Comparison of ENCODE assay signal across 1 cellular context in genomic region chr19:51387924-51388389, GRCh38.
TF ChIP-seq lines count a peak whose summit lies in the region.

A gene with protein sequence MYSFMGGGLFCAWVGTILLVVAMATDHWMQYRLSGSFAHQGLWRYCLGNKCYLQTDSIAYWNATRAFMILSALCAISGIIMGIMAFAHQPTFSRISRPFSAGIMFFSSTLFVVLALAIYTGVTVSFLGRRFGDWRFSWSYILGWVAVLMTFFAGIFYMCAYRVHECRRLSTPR (minus strand): TSS chr19:51387974. CDS start chr19:51387443, 531 bp downstream.

TF ChIP-seq in HepG2, 621 proteins besides CTCF, POLR2A, EP300 and RAD21 (continued from another document and continues in another):
- TF ChIP-seq, protein P1, sequence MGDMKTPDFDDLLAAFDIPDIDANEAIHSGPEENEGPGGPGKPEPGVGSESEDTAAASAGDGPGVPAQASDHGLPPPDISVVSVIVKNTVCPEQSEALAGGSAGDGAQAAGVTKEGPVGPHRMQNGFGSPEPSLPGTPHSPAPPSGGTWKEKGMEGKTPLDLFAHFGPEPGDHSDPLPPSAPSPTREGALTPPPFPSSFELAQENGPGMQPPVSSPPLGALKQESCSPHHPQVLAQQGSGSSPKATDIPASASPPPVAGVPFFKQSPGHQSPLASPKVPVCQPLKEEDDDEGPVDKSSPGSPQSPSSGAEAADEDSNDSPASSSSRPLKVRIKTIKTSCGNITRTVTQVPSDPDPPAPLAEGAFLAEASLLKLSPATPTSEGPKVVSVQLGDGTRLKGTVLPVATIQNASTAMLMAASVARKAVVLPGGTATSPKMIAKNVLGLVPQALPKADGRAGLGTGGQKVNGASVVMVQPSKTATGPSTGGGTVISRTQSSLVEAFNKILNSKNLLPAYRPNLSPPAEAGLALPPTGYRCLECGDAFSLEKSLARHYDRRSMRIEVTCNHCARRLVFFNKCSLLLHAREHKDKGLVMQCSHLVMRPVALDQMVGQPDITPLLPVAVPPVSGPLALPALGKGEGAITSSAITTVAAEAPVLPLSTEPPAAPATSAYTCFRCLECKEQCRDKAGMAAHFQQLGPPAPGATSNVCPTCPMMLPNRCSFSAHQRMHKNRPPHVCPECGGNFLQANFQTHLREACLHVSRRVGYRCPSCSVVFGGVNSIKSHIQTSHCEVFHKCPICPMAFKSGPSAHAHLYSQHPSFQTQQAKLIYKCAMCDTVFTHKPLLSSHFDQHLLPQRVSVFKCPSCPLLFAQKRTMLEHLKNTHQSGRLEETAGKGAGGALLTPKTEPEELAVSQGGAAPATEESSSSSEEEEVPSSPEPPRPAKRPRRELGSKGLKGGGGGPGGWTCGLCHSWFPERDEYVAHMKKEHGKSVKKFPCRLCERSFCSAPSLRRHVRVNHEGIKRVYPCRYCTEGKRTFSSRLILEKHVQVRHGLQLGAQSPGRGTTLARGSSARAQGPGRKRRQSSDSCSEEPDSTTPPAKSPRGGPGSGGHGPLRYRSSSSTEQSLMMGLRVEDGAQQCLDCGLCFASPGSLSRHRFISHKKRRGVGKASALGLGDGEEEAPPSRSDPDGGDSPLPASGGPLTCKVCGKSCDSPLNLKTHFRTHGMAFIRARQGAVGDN (CRISPR knock-in tag; IDR thresholded peaks at IDR 0.05), result peak; percentile 74
- TF ChIP-seq RARA (CRISPR knock-in tag; IDR thresholded peaks at IDR 0.05) (peak; percentile 71), ZNF788 (CRISPR knock-in tag; IDR thresholded peaks at IDR 0.05; ENCODE audit: borderline replicate concordance) (no peak), GATAD1 (CRISPR knock-in tag; IDR thresholded peaks at IDR 0.05) (0 out of 2 replicates have a peak, but pooled peaks have one; percentile 23), PBX2 (CRISPR knock-in tag; IDR thresholded peaks at IDR 0.05) (no peak), FOXA1 (IDR thresholded peaks at IDR 0.05) (no peak), FOXA1 (CRISPR knock-in tag; IDR thresholded peaks at IDR 0.05) (peak; percentile 49), ZNF296 (CRISPR knock-in tag; conservative IDR thresholded peaks at IDR 0.05) (no peak), HMGXB4 (CRISPR knock-in tag; IDR thresholded peaks at IDR 0.05; ENCODE audit: borderline replicate concordance in 1 of 2, low read depth in 1 of 2) (peak in 1 of 2 experiments; percentile 29; a peak in 1 of 4 replicates), TCF12 (IDR thresholded peaks at IDR 0.05) (no peak), TCF12 (CRISPR knock-in tag; IDR thresholded peaks at IDR 0.05) (no peak), NR2F2 (IDR thresholded peaks at IDR 0.05; ENCODE audit: borderline replicate concordance, low read depth) (peak; percentile 50; the same call in 1 of the 2 replicates), ZNF615 (CRISPR knock-in tag; IDR thresholded peaks at IDR 0.05; ENCODE audit: borderline replicate concordance) (no peak), MNT (IDR thresholded peaks at IDR 0.05) (no peak), RCOR2 (CRISPR knock-in tag; IDR thresholded peaks at IDR 0.05) (no peak), TIGD3 (CRISPR knock-in tag; IDR thresholded peaks at IDR 0.05; ENCODE audit: borderline replicate concordance) (no peak), XRCC5 (optimal IDR thresholded peaks at IDR 0.05; ENCODE audit: low read length) (no peak), SIX1 (CRISPR knock-in tag; IDR thresholded peaks at IDR 0.05; ENCODE audit: borderline replicate concordance) (peak; percentile 37; the same call in 1 of the 2 replicates), CAMTA2 (CRISPR knock-in tag; IDR thresholded peaks at IDR 0.05; ENCODE audit: borderline replicate concordance) (no peak), IRX3 (CRISPR knock-in tag; IDR thresholded peaks at IDR 0.05; ENCODE audit: borderline replicate concordance, low read depth) (no peak), ZNF792 (CRISPR knock-in tag; IDR thresholded peaks at IDR 0.05) (0 out of 2 replicates have a peak, but pooled peaks have one; percentile 40), KLF6 (CRISPR knock-in tag; IDR thresholded peaks at IDR 0.05) (no peak), SALL1 (CRISPR knock-in tag; IDR thresholded peaks at IDR 0.05) (0 out of 2 replicates have a peak, but pooled peaks have one; percentile 34), ELF3 (CRISPR knock-in tag; IDR thresholded peaks at IDR 0.05) (0 out of 2 replicates have a peak, but pooled peaks have one; percentile 21), ZNF414 (CRISPR knock-in tag; IDR thresholded peaks at IDR 0.05) (no peak), ASH2L (IDR thresholded peaks at IDR 0.05; ENCODE audit: insufficient read length, low read depth, low read length) (no peak), RXRA (CRISPR knock-in tag; IDR thresholded peaks at IDR 0.05) (peak; percentile 57; the same call in 1 of the 2 replicates), GABPA (IDR thresholded peaks at IDR 0.05; ENCODE audit: low read depth, low read length) (no peak), GABPA (CRISPR knock-in tag; IDR thresholded peaks at IDR 0.05; ENCODE audit: low read depth) (peak; percentile 34; the same call in 1 of the 2 replicates), KLF13 (CRISPR knock-in tag; IDR thresholded peaks at IDR 0.05) (no peak), CREBL2 (CRISPR knock-in tag; IDR thresholded peaks at IDR 0.05; ENCODE audit: borderline replicate concordance) (no peak), KDM1A (CRISPR knock-in tag; IDR thresholded peaks at IDR 0.05) (no peak), HDAC2 (CRISPR knock-in tag; IDR thresholded peaks at IDR 0.05) (peak; percentile 15; the same call in 1 of the 2 replicates), ZNF205 (CRISPR knock-in tag; IDR thresholded peaks at IDR 0.05) (no peak), TEAD3 (CRISPR knock-in tag; optimal IDR thresholded peaks at IDR 0.05; ENCODE audit: borderline replicate concordance) (peak; percentile 52), HDAC1 (CRISPR knock-in tag; IDR thresholded peaks at IDR 0.05) (peak; percentile 66), FOXM1 (CRISPR knock-in tag; IDR thresholded peaks at IDR 0.05) (no peak), CREM (IDR thresholded peaks at IDR 0.05) (no peak), CREM (CRISPR knock-in tag; IDR thresholded peaks at IDR 0.05) (no peak), PPARG (CRISPR knock-in tag; conservative IDR thresholded peaks at IDR 0.05) (no peak), ZFP36L2 (CRISPR knock-in tag; IDR thresholded peaks at IDR 0.05) (no peak), REPIN1 (CRISPR knock-in tag; IDR thresholded peaks at IDR 0.05; ENCODE audit: borderline replicate concordance, low read depth) (no peak), KDM2A (CRISPR knock-in tag; IDR thresholded peaks at IDR 0.05; ENCODE audit: borderline replicate concordance, low read depth) (no peak), RELA (CRISPR knock-in tag; IDR thresholded peaks at IDR 0.05) (no peak)
- TF ChIP-seq, protein P2, sequence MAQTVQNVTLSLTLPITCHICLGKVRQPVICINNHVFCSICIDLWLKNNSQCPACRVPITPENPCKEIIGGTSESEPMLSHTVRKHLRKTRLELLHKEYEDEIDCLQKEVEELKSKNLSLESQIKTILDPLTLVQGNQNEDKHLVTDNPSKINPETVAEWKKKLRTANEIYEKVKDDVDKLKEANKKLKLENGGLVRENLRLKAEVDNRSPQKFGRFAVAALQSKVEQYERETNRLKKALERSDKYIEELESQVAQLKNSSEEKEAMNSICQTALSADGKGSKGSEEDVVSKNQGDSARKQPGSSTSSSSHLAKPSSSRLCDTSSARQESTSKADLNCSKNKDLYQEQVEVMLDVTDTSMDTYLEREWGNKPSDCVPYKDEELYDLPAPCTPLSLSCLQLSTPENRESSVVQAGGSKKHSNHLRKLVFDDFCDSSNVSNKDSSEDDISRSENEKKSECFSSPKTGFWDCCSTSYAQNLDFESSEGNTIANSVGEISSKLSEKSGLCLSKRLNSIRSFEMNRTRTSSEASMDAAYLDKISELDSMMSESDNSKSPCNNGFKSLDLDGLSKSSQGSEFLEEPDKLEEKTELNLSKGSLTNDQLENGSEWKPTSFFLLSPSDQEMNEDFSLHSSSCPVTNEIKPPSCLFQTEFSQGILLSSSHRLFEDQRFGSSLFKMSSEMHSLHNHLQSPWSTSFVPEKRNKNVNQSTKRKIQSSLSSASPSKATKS (CRISPR knock-in tag; IDR thresholded peaks at IDR 0.05), result no peak
- TF ChIP-seq, protein P3, sequence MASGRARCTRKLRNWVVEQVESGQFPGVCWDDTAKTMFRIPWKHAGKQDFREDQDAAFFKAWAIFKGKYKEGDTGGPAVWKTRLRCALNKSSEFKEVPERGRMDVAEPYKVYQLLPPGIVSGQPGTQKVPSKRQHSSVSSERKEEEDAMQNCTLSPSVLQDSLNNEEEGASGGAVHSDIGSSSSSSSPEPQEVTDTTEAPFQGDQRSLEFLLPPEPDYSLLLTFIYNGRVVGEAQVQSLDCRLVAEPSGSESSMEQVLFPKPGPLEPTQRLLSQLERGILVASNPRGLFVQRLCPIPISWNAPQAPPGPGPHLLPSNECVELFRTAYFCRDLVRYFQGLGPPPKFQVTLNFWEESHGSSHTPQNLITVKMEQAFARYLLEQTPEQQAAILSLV (CRISPR knock-in tag; IDR thresholded peaks at IDR 0.05; ENCODE audit: borderline replicate concordance), result peak; percentile 62; the same call in 1 of the 2 replicates
- TF ChIP-seq, protein P4, sequence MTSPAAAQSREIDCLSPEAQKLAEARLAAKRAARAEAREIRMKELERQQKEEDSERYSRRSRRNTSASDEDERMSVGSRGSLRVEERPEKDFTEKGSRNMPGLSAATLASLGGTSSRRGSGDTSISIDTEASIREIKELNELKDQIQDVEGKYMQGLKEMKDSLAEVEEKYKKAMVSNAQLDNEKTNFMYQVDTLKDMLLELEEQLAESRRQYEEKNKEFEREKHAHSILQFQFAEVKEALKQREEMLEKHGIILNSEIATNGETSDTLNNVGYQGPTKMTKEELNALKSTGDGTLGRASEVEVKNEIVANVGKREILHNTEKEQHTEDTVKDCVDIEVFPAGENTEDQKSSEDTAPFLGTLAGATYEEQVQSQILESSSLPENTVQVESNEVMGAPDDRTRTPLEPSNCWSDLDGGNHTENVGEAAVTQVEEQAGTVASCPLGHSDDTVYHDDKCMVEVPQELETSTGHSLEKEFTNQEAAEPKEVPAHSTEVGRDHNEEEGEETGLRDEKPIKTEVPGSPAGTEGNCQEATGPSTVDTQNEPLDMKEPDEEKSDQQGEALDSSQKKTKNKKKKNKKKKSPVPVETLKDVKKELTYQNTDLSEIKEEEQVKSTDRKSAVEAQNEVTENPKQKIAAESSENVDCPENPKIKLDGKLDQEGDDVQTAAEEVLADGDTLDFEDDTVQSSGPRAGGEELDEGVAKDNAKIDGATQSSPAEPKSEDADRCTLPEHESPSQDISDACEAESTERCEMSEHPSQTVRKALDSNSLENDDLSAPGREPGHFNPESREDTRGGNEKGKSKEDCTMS (CRISPR knock-in tag; conservative IDR thresholded peaks at IDR 0.05), result no peak
- TF ChIP-seq, protein P5, sequence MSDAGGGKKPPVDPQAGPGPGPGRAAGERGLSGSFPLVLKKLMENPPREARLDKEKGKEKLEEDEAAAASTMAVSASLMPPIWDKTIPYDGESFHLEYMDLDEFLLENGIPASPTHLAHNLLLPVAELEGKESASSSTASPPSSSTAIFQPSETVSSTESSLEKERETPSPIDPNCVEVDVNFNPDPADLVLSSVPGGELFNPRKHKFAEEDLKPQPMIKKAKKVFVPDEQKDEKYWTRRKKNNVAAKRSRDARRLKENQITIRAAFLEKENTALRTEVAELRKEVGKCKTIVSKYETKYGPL (CRISPR knock-in tag; IDR thresholded peaks at IDR 0.05), result no peak
